8 cellular contexts compared by ENCODE assay signal in the genomic region with DNA sequence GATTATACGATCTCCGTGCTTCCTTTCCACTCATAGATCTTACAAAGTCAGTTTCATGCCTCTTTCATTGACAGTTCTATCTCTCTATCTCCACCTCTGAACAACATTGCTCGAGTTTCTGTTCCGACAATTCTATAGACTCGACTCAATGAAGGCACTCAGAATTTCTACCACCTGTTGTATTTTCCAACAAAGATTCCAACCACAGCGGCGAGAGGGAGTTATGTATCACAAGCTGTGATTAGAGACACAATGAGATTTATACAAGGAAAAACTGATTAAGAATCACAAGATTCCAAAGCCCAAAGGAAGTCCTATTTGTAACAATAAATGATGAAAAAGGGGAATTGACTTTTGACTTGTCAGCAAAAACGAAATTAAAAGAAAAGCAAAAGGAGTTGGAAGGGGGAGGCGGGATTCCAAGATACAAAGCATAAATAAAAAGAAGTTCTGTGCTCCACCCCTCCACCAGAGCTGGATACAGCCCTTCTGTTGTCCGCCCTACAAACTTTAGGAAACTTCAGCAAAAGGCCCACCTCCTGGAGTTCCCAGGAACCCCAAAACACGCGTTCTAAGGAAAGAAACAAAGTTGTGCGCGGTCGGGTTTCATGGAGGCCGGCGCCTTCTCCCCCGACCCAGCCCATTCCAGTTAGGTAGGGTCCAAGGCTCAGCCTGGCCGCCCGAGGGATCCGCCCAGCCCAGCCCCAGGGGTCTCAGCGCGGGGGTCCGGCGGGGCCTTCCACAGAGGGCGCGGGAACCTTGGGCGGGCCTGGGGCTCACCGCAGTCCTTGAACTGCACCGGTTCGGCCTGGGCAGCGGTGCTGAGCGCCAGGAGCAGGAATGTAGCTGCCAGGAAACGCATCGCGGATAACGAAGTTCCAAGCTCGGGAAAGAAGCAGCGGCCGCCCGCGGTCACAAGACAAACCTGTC. TPM values are rescaled to one million over a fixed set of nuclear protein-coding genes. Genes with fewer than 3 reads are reported as not detected.
A peak's percentile ranks its signal among the peaks of the same experiment; 100 is the strongest.
DNase-seq lines count a peak whose midpoint lies in the region; ATAC-seq and TF ChIP-seq lines count a peak whose summit lies in the region.

A gene (minus strand): TSS at position 893 of the 930 bp plus-strand sequence. CDS start 31 bp downstream, at position 862.

- no peaks in the 10 kb centered on the region for H3K27me3 Mint-ChIP-seq in nephron (ENCODE audit: low read depth)

- no peak for TF ChIP-seq POLR2A in GM18505 (IDR thresholded peaks at IDR 0.05; ENCODE audit: borderline replicate concordance, extremely low read depth, insufficient read depth, insufficient read length)

- H3K36me3 Mint-ChIP-seq in nephron (ENCODE audit: low read depth) = no peaks in the 10 kb centered on the region

- no peak for TF ChIP-seq CTCF in nephron (IDR thresholded peaks at IDR 0.05; ENCODE audit: unreplicated experiment in 3 of 3)

- H3K4me1 Mint-ChIP-seq in nephron = peaks cover 19% of the 10 kb centered on the region

- H3K9me3 Mint-ChIP-seq in nephron = no peaks in the 10 kb centered on the region

- ATAC-seq in GM18505 (IDR thresholded peaks at IDR 0.05; ENCODE audit: unreplicated experiment) (peak; percentile 15), HG02678 (IDR thresholded peaks at IDR 0.05; ENCODE audit: unreplicated experiment) (peak; percentile 5), esophagus mucosa (no peak), GM18861 (IDR thresholded peaks at IDR 0.05; ENCODE audit: unreplicated experiment) (no peak)

- no peak within 1 kb of the TSS for H3K4me3 Mint-ChIP-seq in nephron

- peak; percentile 30 for DNase-seq in RPMI8226
- DNase-seq in NCI-H146 treated with DMSO at 0.1 percent for 48 hours (lab: John Stamatoyannopoulos, UW; ENCODE audit: unreplicated experiment) = no peak
- no peak for DNase-seq in central memory CD4-positive, alpha-beta T cell

- peak within 1 kb of the TSS in 2 of 3 experiments; percentile 43 to 84 for H3K27ac Mint-ChIP-seq in nephron

RNA-seq across cellular contexts. Expression of the gene that starts here (rescaled TPM):
- total RNA-seq in esophagus mucosa = 100 TPM

Comparison
In these comparisons a context has a peak if more than half of its experiments do, and no peak if none do; other contexts are left out.
1. ATAC-seq: peak in GM18505 (single experiment) and HG02678 (single experiment); none in esophagus mucosa (single experiment) and GM18861 (single experiment).